7 cellular contexts compared by ENCODE assay signal in the genomic region with DNA sequence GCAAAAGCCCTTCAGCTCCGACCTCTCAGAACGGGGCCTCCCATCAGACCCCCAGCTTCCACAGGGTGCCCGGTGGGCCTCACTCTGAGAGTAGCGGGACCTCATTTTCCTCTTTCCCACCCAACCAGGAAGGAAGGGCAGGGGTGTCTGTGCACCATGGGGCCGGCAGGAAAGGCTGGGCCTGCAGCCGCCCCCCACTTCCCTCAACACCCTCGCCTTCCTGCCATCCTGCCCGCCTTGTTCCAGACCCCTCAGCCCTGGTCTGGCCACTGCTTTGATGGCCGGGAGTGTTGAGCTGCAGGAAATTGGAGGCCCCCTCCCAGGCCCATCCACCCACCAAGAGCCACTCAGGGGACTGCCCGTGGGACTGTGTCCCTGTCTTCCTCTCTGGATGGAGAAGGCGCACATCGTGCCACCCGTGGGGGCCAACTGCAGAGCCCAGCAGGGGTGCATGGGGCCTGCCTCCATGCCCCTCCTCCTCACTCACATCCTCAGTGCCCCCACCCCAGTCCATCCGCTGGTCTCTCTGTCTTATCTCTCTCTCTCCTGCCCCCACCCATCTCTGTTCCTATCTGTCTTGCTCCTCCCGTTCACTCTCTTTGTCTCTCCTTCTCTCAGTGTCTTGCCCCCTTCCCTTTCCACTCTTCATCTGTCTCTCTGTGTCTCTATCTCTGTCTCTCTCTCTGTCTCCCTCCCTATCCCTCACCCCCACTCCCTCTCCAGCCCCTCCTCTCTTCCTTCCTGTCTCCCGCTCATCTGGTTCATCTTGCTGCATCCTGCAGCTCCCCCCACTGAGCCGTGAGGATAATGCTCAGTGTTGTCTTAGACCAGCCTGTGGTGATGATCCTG. TPM values are rescaled to one million over a fixed set of nuclear protein-coding genes. Genes with fewer than 3 reads are reported as not detected.
DNase-seq lines count a peak whose midpoint lies in the region; ATAC-seq and TF ChIP-seq lines count a peak whose summit lies in the region.

No MANE protein-coding gene starts in this region.

- H3K27me3 ChIP-seq in muscle layer of duodenum (ENCODE audit: low read depth, low read length): peaks cover 3% of the 10 kb centered on the region

- H3K27me3 Mint-ChIP-seq in chondrocyte (ENCODE audit: low read depth) (no peaks in the 10 kb centered on the region), progenitor cell of endocrine pancreas (peaks cover 48% of the 10 kb centered on the region)

- no peaks in the 10 kb centered on the region for H3K9me3 ChIP-seq in muscle layer of duodenum (ENCODE audit: control insufficient read depth in 1 of 2, low read length in 2 of 2)

- peaks cover 0 to 5% of the 10 kb centered on the region in 2 donors for H3K36me3 ChIP-seq in muscle layer of duodenum (ENCODE audit: control insufficient read depth in 1 of 2, insufficient read depth in 2 of 2, low read length in 2 of 2)

- H3K4me3 Mint-ChIP-seq in chondrocyte (ENCODE audit: unreplicated experiment): peak overlapping the region; percentile 16
- H3K4me3 Mint-ChIP-seq in progenitor cell of endocrine pancreas (ENCODE audit: low read depth): no peak overlapping the region

- H3K4me1 ChIP-seq in muscle layer of duodenum (ENCODE audit: control insufficient read depth in 1 of 2, insufficient read depth in 2 of 2, low read length in 2 of 2): peaks cover 9 to 22% of the 10 kb centered on the region in 2 donors

- H3K9me3 Mint-ChIP-seq in chondrocyte (ENCODE audit: low read depth) (no peaks in the 10 kb centered on the region), progenitor cell of endocrine pancreas (ENCODE audit: low read depth) (no peaks in the 10 kb centered on the region)

- peak; percentile 73 for TF ChIP-seq CTCF in chondrocyte (IDR thresholded peaks at IDR 0.05)
- TF ChIP-seq CTCF in progenitor cell of endocrine pancreas (IDR thresholded peaks at IDR 0.05; ENCODE audit: unreplicated experiment): no peak

- no peak overlapping the region for H3K4me3 ChIP-seq in muscle layer of duodenum (ENCODE audit: low read depth in 1 of 2, low read length in 2 of 2)

- H3K4me1 Mint-ChIP-seq in chondrocyte (ENCODE audit: low read depth) (peaks cover 71% of the 10 kb centered on the region), progenitor cell of endocrine pancreas (ENCODE audit: low read depth) (peaks cover 4% of the 10 kb centered on the region)

- ATAC-seq in GM19395 (IDR thresholded peaks at IDR 0.05; ENCODE audit: unreplicated experiment): no peak
- no peak for ATAC-seq in GM19351 (IDR thresholded peaks at IDR 0.05; ENCODE audit: unreplicated experiment)

- H3K27ac Mint-ChIP-seq in chondrocyte (ENCODE audit: unreplicated experiment) (peak overlapping the region; percentile 87), progenitor cell of endocrine pancreas (no peak overlapping the region)

- DNase-seq in GDM1 (lab: John Stamatoyannopoulos, UW) (peak; percentile 44), NCI-H524 treated with DMSO at 0.1 percent for 48 hours (lab: John Stamatoyannopoulos, UW) (peak; percentile 20), chondrocyte (ENCODE audit: low spot score) (no peak), progenitor cell of endocrine pancreas (ENCODE audit: low spot score, unreplicated experiment) (no peak)

- H3K36me3 Mint-ChIP-seq in chondrocyte (ENCODE audit: low read depth): peaks cover 2% of the 10 kb centered on the region
- peaks cover 1% of the 10 kb centered on the region for H3K36me3 Mint-ChIP-seq in progenitor cell of endocrine pancreas (ENCODE audit: insufficient read depth)

- H3K27ac ChIP-seq in muscle layer of duodenum (ENCODE audit: low read length): peak overlapping the region; percentile 63

RNA-seq across cellular contexts. Expression of a gene that starts 1.8 kb away (rescaled TPM):
- total RNA-seq in chondrocyte (267 to 284 TPM (median 270 TPM) in 3 replicates), progenitor cell of endocrine pancreas (17.6 and 18.0 TPM in 2 replicates)

Comparison
In these comparisons a context has a peak if more than half of its experiments do, and no peak if none do; other contexts are left out.
1. DNase-seq: peak in GDM1 (single experiment) and NCI-H524 treated with DMSO at 0.1 percent for 48 hours (single experiment); none in chondrocyte (single experiment) and progenitor cell of endocrine pancreas (single experiment).
2. RNA of a gene that starts 1.8 kb away (total RNA-seq): 267 to 284 TPM in chondrocyte; 17.6 to 18.0 TPM in progenitor cell of endocrine pancreas; every median in the first group is over 10 times any median in the second.